22 cellular contexts compared by ENCODE assay signal in the genomic region with DNA sequence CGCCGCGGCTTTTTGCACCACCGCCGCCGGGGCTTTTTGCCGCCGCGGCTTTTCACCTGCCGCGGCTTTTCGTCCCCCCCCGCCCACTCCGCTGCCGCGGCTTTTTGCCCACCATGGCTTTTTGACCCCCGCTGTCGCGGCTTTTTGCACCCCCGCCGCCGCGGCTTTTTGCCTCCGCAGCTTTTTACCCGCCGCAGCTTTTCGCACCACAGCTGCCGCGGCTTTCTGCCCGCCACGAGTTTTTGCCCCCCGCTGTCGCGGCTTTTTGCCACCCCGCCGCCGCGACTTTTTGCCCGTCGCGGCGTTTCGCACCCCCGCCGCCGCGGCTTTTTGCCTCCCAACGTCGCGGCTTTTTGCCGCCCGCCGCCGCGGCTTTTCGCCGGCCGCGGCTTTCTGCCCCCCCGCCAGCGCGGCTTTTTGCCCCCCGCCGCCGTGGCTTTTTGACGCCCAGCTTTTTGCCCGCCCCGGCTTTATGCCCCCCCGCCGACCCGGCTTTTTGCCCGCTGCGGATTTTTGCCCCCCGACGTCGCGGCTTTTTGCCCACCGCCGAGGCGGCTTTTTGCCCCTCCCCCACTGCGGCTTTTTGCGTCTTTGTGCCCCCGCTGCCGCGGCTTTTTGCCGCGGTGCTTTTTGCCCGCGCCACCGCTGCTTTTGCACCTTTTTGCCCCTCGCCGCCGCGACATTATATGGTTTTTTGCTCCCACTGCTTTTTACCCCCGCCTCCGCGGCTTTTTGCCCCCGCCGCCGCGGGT.
DNase-seq lines count a peak whose midpoint lies in the region; ATAC-seq and TF ChIP-seq lines count a peak whose summit lies in the region.
"Had no signal": no experiment of that assay in that cellular context is flagged by ENCODE, and none has a peak within 500 bp of the region (broad histone marks: within the 10 kb centered on the region; RNA-seq: fewer than 3 reads in every experiment).

No MANE protein-coding gene starts in this region.

- no peak overlapping the region for H3K27ac ChIP-seq in SK-N-SH (ENCODE audit: low read depth in 2 of 2, low read length in 1 of 2)
- H3K27ac ChIP-seq: 22Rv1, KMS-11, Peyer's patch, SJCRH30 had no signal

- intact Hi-C loops in posterior vena cava (cut with DNase I): no loop called here

- H3K4me1 ChIP-seq in SK-N-SH (ENCODE audit: control insufficient read depth in 1 of 2, insufficient read depth in 2 of 2, low read depth in 1 of 2, low read length in 1 of 2): no peaks in the 10 kb centered on the region
- H3K4me1 ChIP-seq: Peyer's patch, SJCRH30 had no signal

- TF ChIP-seq CTCF in SK-N-SH (IDR thresholded peaks at IDR 0.05): no peak
- no peak for TF ChIP-seq CTCF in GM20000 (IDR thresholded peaks at IDR 0.05; ENCODE audit: extremely low read depth, missing control alignments)

- peak; percentile 1 for DNase-seq in SK-N-SH
- DNase-seq in GM20000 (ENCODE audit: low spot score): peak; percentile 1
- DNase-seq in islet precursor cell: peak; percentile 36
- DNase-seq in posterior vena cava (ENCODE audit: low spot score): peak; percentile 74
- DNase-seq in middle frontal gyrus (ENCODE audit: extremely low spot score, low spot score): no peak
- no peak for DNase-seq in NCI-H1417 (lab: John Stamatoyannopoulos, UW)
- DNase-seq: DND-41, GOT3, HCEC 1CT, IMR-90, MM.1S, NCI-H1694, NCI-H2029 treated with DMSO at 0.1 percent for 48 hours, NCI-H2227 treated with DMSO at 0.1 percent for 48 hours, NCI-H526 treated with DMSO at 0.1 percent for 48 hours, OCI-M1, SJCRH30 had no signal

- H3F3A ChIP-seq in SK-N-SH (replicated peaks; ENCODE audit: insufficient read depth): no peaks in the 10 kb centered on the region

- no peaks in the 10 kb centered on the region for H3K9me3 ChIP-seq in SK-N-SH
- H3K9me3 ChIP-seq: SJCRH30 had no signal

- WGBS in SK-N-SH (ENCODE audit: low lambda C conversion rate): 84% methylated on average over 101 of the region's 101 CpGs

- H3K4me2 ChIP-seq in SK-N-SH: no peak overlapping the region
- H3K4me2 ChIP-seq: KMS-11 had no signal

- POLR2A ChIA-PET in SK-N-SH (lab: Yijun Ruan, JAX): no interaction called here

- no peaks in the 10 kb centered on the region for H4K20me1 ChIP-seq in SK-N-SH (ENCODE audit: insufficient read depth)

- H3K79me2 ChIP-seq in SK-N-SH (ENCODE audit: insufficient read depth): no peaks in the 10 kb centered on the region

- no peak overlapping the region for H3K9ac ChIP-seq in SK-N-SH
- H3K9ac ChIP-seq: KMS-11 had no signal

- TF ChIP-seq RAD21 in SK-N-SH (IDR thresholded peaks at IDR 0.05; ENCODE audit: low read length): no peak

- no peak for TF ChIP-seq EP300 in SK-N-SH (IDR thresholded peaks at IDR 0.05; ENCODE audit: borderline replicate concordance in 1 of 2, low read depth in 1 of 2, low read length in 1 of 2)

- no peak overlapping the region for H2AFZ ChIP-seq in SK-N-SH (ENCODE audit: low read depth)

- H3K9me2 ChIP-seq in SK-N-SH: no peaks in the 10 kb centered on the region

- no peaks in the 10 kb centered on the region for H3K36me3 ChIP-seq in SK-N-SH (replicated peaks in 1 of 2; ENCODE audit: control insufficient read depth in 1 of 2, insufficient read depth in 2 of 2, low read length in 1 of 2)
- H3K36me3 ChIP-seq: Peyer's patch, SJCRH30 had no signal

- CTCF ChIA-PET in SK-N-SH (lab: Yijun Ruan, JAX): no interaction called here

- no peak overlapping the region for H3K4me3 ChIP-seq in SK-N-SH (ENCODE audit: low read depth in 2 of 2, low read length in 1 of 2)
- H3K4me3 ChIP-seq: Peyer's patch, SJCRH30 had no signal

- H3K27me3 ChIP-seq in SK-N-SH (ENCODE audit: insufficient read depth): no peaks in the 10 kb centered on the region
- H3K27me3 ChIP-seq: Peyer's patch, SJCRH30 had no signal

- ATAC-seq in SK-N-SH treated with all-trans-retinoic acid at 6 μM for 48 hours (no peak), GM19328 (IDR thresholded peaks at IDR 0.05; ENCODE audit: unreplicated experiment) (no peak)

TF ChIP-seq in SK-N-SH, 30 proteins besides CTCF, POLR2A, EP300 and RAD21:
- TF ChIP-seq YY1 (IDR thresholded peaks at IDR 0.05; ENCODE audit: low read depth) (no peak), MEF2A (IDR thresholded peaks at IDR 0.05; ENCODE audit: borderline replicate concordance, low read depth) (no peak), TCF12 (IDR thresholded peaks at IDR 0.05) (no peak), RFX5 (IDR thresholded peaks at IDR 0.05; ENCODE audit: low read length) (no peak), NFIC (IDR thresholded peaks at IDR 0.05; ENCODE audit: borderline replicate concordance) (no peak), TAF1 (IDR thresholded peaks at IDR 0.05; ENCODE audit: borderline replicate concordance, low read depth, low read length) (no peak), FOSL2 (IDR thresholded peaks at IDR 0.05; ENCODE audit: borderline replicate concordance, low read depth) (no peak), POLR2AphosphoS5 (IDR thresholded peaks at IDR 0.05; ENCODE audit: low read depth, low read length) (no peak)
- TF ChIP-seq, protein P1, sequence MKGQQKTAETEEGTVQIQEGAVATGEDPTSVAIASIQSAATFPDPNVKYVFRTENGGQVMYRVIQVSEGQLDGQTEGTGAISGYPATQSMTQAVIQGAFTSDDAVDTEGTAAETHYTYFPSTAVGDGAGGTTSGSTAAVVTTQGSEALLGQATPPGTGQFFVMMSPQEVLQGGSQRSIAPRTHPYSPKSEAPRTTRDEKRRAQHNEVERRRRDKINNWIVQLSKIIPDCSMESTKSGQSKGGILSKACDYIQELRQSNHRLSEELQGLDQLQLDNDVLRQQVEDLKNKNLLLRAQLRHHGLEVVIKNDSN (IDR thresholded peaks at IDR 0.05; ENCODE audit: borderline replicate concordance, low read depth): no peak
- TF ChIP-seq, protein P2, sequence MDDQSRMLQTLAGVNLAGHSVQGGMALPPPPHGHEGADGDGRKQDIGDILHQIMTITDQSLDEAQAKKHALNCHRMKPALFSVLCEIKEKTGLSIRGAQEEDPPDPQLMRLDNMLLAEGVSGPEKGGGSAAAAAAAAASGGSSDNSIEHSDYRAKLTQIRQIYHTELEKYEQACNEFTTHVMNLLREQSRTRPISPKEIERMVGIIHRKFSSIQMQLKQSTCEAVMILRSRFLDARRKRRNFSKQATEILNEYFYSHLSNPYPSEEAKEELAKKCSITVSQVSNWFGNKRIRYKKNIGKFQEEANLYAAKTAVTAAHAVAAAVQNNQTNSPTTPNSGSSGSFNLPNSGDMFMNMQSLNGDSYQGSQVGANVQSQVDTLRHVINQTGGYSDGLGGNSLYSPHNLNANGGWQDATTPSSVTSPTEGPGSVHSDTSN (IDR thresholded peaks at IDR 0.05): no peak

TF ChIP-seq in SK-N-SH treated with all-trans-retinoic acid at 6 μM for 48 hours, 23 proteins besides CTCF, POLR2A, EP300 and RAD21 (continues in another document):
- no peak for TF ChIP-seq PPARA (CRISPR knock-in tag; IDR thresholded peaks at IDR 0.05; ENCODE audit: borderline replicate concordance)
- no peak for TF ChIP-seq ZC3H10 (CRISPR knock-in tag; IDR thresholded peaks at IDR 0.05)
- TF ChIP-seq, protein P3, sequence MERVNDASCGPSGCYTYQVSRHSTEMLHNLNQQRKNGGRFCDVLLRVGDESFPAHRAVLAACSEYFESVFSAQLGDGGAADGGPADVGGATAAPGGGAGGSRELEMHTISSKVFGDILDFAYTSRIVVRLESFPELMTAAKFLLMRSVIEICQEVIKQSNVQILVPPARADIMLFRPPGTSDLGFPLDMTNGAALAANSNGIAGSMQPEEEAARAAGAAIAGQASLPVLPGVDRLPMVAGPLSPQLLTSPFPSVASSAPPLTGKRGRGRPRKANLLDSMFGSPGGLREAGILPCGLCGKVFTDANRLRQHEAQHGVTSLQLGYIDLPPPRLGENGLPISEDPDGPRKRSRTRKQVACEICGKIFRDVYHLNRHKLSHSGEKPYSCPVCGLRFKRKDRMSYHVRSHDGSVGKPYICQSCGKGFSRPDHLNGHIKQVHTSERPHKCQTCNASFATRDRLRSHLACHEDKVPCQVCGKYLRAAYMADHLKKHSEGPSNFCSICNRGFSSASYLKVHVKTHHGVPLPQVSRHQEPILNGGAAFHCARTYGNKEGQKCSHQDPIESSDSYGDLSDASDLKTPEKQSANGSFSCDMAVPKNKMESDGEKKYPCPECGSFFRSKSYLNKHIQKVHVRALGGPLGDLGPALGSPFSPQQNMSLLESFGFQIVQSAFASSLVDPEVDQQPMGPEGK (CRISPR knock-in tag; IDR thresholded peaks at IDR 0.05; ENCODE audit: borderline replicate concordance): no peak
- TF ChIP-seq, protein P4, sequence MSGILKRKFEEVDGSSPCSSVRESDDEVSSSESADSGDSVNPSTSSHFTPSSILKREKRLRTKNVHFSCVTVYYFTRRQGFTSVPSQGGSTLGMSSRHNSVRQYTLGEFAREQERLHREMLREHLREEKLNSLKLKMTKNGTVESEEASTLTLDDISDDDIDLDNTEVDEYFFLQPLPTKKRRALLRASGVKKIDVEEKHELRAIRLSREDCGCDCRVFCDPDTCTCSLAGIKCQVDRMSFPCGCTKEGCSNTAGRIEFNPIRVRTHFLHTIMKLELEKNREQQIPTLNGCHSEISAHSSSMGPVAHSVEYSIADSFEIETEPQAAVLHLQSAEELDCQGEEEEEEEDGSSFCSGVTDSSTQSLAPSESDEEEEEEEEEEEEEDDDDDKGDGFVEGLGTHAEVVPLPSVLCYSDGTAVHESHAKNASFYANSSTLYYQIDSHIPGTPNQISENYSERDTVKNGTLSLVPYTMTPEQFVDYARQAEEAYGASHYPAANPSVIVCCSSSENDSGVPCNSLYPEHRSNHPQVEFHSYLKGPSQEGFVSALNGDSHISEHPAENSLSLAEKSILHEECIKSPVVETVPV (CRISPR knock-in tag; IDR thresholded peaks at IDR 0.05): no peak
- no peak for TF ChIP-seq ZFP3 (CRISPR knock-in tag; IDR thresholded peaks at IDR 0.05)
- TF ChIP-seq TCF4 (CRISPR knock-in tag; IDR thresholded peaks at IDR 0.05; ENCODE audit: borderline replicate concordance): no peak
- TF ChIP-seq ZNF565 (CRISPR knock-in tag; conservative IDR thresholded peaks at IDR 0.05; ENCODE audit: low read depth): no peak
- no peak for TF ChIP-seq SNAI2 (CRISPR knock-in tag; IDR thresholded peaks at IDR 0.05)
- no peak for TF ChIP-seq OSR1 (CRISPR knock-in tag; IDR thresholded peaks at IDR 0.05)
- TF ChIP-seq ISL1 (CRISPR knock-in tag; IDR thresholded peaks at IDR 0.05): no peak
- TF ChIP-seq GLIS3 (CRISPR knock-in tag; IDR thresholded peaks at IDR 0.05): no peak

Comparison
In these comparisons a context has a peak if more than half of its experiments do, and no peak if none do; other contexts are left out.
1. DNase-seq: peak in SK-N-SH (single experiment), GM20000 (single experiment), islet precursor cell (single experiment) and posterior vena cava (single experiment); none in middle frontal gyrus (single experiment) and NCI-H1417 (0 of 3).